ENCODE assay signal across 20 cellular contexts in the genomic region with DNA sequence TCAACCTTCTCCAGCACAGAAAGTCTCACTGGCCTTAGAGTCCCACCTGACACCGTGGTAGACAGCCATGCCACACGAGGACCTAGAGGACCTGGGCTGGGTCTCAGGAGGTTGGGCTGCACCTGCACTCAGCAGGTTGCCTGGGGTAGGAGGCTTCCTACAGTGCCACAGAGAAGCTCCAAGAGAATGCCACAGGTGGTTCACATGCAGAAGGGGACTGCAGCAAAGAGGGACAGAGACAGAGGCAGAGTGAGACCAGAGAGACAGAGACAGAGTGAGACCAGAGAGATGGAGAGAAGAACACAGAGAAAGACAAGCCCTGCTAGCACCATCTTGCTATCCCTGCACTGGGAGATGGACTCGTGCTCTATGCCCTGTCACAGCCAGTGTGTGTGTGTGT. TPM values are rescaled to one million over a fixed set of nuclear protein-coding genes. Genes with fewer than 3 reads are reported as not detected.
DNase-seq lines count a peak whose midpoint lies in the region; ATAC-seq, FAIRE-seq and TF ChIP-seq lines count a peak whose summit lies in the region.
"Had no signal": no experiment of that assay in that cellular context is flagged by ENCODE, and none has a peak within 500 bp of the region (broad histone marks: within the 10 kb centered on the region; RNA-seq: fewer than 3 reads in every experiment).

No MANE protein-coding gene starts in this region.

- H3K23ac ChIP-seq in H1 (ENCODE audit: insufficient read length) (no peak overlapping the region), neuronal stem cell (ENCODE audit: low read depth, low read length, poor library complexity) (no peak overlapping the region)

- 0 out of 2 replicates have a peak overlapping the region, but pooled peaks have one; percentile 36 for H2BK15ac ChIP-seq in H1 (ENCODE audit: low read length)
- peak overlapping the region; percentile 0 for H2BK15ac ChIP-seq in neuronal stem cell (ENCODE audit: low read length)

- H3K4me2 ChIP-seq in H1 (ENCODE audit: insufficient read depth in 1 of 2, low read depth in 2 of 2, low read length in 2 of 2) (no peak overlapping the region), neuronal stem cell (ENCODE audit: insufficient read depth, low read length, poor library complexity, severe bottlenecking) (no peak overlapping the region)

- no peak for TF ChIP-seq RAD21 in H1 (IDR thresholded peaks at IDR 0.05 in 1 of 2, conservative IDR thresholded peaks at IDR 0.05 in 1 of 2; ENCODE audit: low read depth in 2 of 2, low read length in 2 of 2)

- no peaks in the 10 kb centered on the region for H3K9me3 ChIP-seq in H1 (ENCODE audit: insufficient read depth in 2 of 2, low read depth in 1 of 2, low read length in 1 of 2)
- H3K9me3 ChIP-seq in neuronal stem cell (replicated peaks in 1 of 2; ENCODE audit: control insufficient read depth in 2 of 2, insufficient read depth in 1 of 2, low read depth in 1 of 2, low read length in 2 of 2) = no peaks in the 10 kb centered on the region
- H3K9me3 ChIP-seq: BE2C had no signal

- no peak overlapping the region for H2BK12ac ChIP-seq in H1 (ENCODE audit: low read depth, low read length)
- H2BK12ac ChIP-seq in neuronal stem cell (ENCODE audit: low read length) = peak overlapping the region; percentile 44

- no peaks in the 10 kb centered on the region for H3K79me1 ChIP-seq in H1 (ENCODE audit: low read depth, low read length)
- H3K79me1 ChIP-seq in neuronal stem cell (ENCODE audit: low read depth, low read length) = no peaks in the 10 kb centered on the region

- H3K14ac ChIP-seq in H1 (ENCODE audit: insufficient read length) (no peak overlapping the region), neuronal stem cell (ENCODE audit: low read length) (peak overlapping the region; percentile 49)

- H3K4me1 ChIP-seq in H1 (replicated peaks in 1 of 4; ENCODE audit: control insufficient read depth in 3 of 4, insufficient read depth in 4 of 4, low read length in 3 of 4) (peaks cover 0 to 3% (median 0%) of the 10 kb centered on the region in 4 experiments; a peak in 2 of 7 replicates), neuronal stem cell (ENCODE audit: control insufficient read depth in 2 of 2, insufficient read depth in 1 of 2, low read depth in 1 of 2, low read length in 2 of 2) (peaks cover 9 to 22% of the 10 kb centered on the region in 2 donors)

- H3K18ac ChIP-seq in H1 (ENCODE audit: extremely low read depth, low read length) (no peak overlapping the region), neuronal stem cell (ENCODE audit: low read length) (peak overlapping the region; percentile 69)

- TF ChIP-seq EP300 in H1 (IDR thresholded peaks at IDR 0.05; ENCODE audit: borderline replicate concordance in 1 of 2, low read depth in 2 of 2, low read length in 2 of 2) = no peak

- no peaks in the 10 kb centered on the region; the same call in 1 of the 2 replicates for H3K23me2 ChIP-seq in H1 (ENCODE audit: low read depth, low read length)

- peak; percentile 73 for FAIRE-seq in bronchial epithelial cell (lab: Jason Lieb, UNC)
- no peak for FAIRE-seq in H1 (lab: Jason Lieb, UNC)
- FAIRE-seq: A204.1, D721Med, GM19239, HepG2 had no signal

- no peaks in the 10 kb centered on the region for H3K36me3 ChIP-seq in bronchial epithelial cell (ENCODE audit: control insufficient read depth, insufficient read depth, low read length)
- no peaks in the 10 kb centered on the region for H3K36me3 ChIP-seq in H1 (ENCODE audit: control insufficient read depth in 2 of 4, insufficient read depth in 4 of 4, low read length in 3 of 4)
- no peaks in the 10 kb centered on the region for H3K36me3 ChIP-seq in neuronal stem cell (replicated peaks in 1 of 2; ENCODE audit: control insufficient read depth in 2 of 2, insufficient read depth in 2 of 2, low read length in 2 of 2)
- H3K36me3 ChIP-seq: BE2C had no signal

- no peak overlapping the region for H3K56ac ChIP-seq in H1 (replicated peaks; ENCODE audit: insufficient read length, low read depth, low read length)

- no peak overlapping the region for H2AFZ ChIP-seq in H1 (ENCODE audit: low read length)
- H2AFZ ChIP-seq in neuronal stem cell (ENCODE audit: low read length) = no peak overlapping the region

- ATAC-seq in HG03342 (IDR thresholded peaks at IDR 0.05; ENCODE audit: unreplicated experiment) (no peak), HG02588 (IDR thresholded peaks at IDR 0.05; ENCODE audit: unreplicated experiment) (no peak)
- ATAC-seq: CD8-positive, alpha-beta T cell; HepG2 had no signal

- DNase-seq in bronchial epithelial cell (ENCODE audit: low read depth) (no peak), H1 (ENCODE audit: low read depth in 1 of 2, low spot score in 2 of 2) (no peak), neuronal stem cell (ENCODE audit: low spot score) (no peak), HT-29 (ENCODE audit: low spot score) (no peak), SW 1271 (lab: John Stamatoyannopoulos, UW) (no peak)
- DNase-seq: BE2C; CD8-positive, alpha-beta T cell; COR-L47; DMS153; DND-41; GF-D8; GOT3; HCEC 1CT had no signal

- H3K9ac ChIP-seq in H1 (replicated peaks in 1 of 4; ENCODE audit: extremely low read depth in 1 of 4, low read depth in 3 of 4, low read length in 3 of 4) = no peak overlapping the region
- no peak overlapping the region for H3K9ac ChIP-seq in neuronal stem cell (ENCODE audit: low read depth, low read length, poor library complexity)

- H3K4ac ChIP-seq in H1 (replicated peaks; ENCODE audit: insufficient read length, low read depth, low read length) (peak overlapping the region; percentile 83), neuronal stem cell (ENCODE audit: low read length) (no peak overlapping the region)

- CTCF ChIA-PET in H1 (lab: Charles Lee; ENCODE audit: partially characterized antibody) = interaction anchor here (0.8 to 1.1 kb wide), 2 partner anchors 35 kb away, joined by 3 read pairs; no protein-coding TSS in a partner anchor

- H3K4me3 ChIP-seq in bronchial epithelial cell (ENCODE audit: low read depth, low read length) (no peak overlapping the region), H1 (ENCODE audit: extremely low read depth in 1 of 4, insufficient read depth in 2 of 4, low read depth in 3 of 4, low read length in 4 of 4) (no peak overlapping the region), neuronal stem cell (ENCODE audit: low read length in 2 of 2) (no peak overlapping the region)

- no peak for TF ChIP-seq POLR2A in H1 (IDR thresholded peaks at IDR 0.05; ENCODE audit: control extremely low read depth in 1 of 2, low read depth in 2 of 2, low read length in 2 of 2)

- peaks cover 3% of the 10 kb centered on the region for H3K27me3 ChIP-seq in bronchial epithelial cell (ENCODE audit: control insufficient read depth, insufficient read depth, low read length)
- H3K27me3 ChIP-seq in H1 (replicated peaks in 1 of 4; ENCODE audit: control insufficient read depth in 3 of 4, extremely low read depth in 1 of 4, insufficient read depth in 3 of 4, low read length in 3 of 4) = no peaks in the 10 kb centered on the region; a peak in 1 of 7 replicates
- H3K27me3 ChIP-seq in neuronal stem cell (ENCODE audit: control insufficient read depth in 3 of 3, insufficient read depth in 3 of 3, low read depth in 1 of 3, low read length in 3 of 3) = no peaks in the 10 kb centered on the region
- H3K27me3 ChIP-seq: BE2C had no signal

- H4K8ac ChIP-seq in H1 (ENCODE audit: extremely low read depth, insufficient read depth, low read length) (no peak overlapping the region), neuronal stem cell (ENCODE audit: low read depth, low read length) (peak overlapping the region; percentile 70)

- POLR2A ChIA-PET in H1 (lab: Charles Lee; ENCODE audit: partially characterized antibody) = no interaction called here

- no peak overlapping the region for H2BK120ac ChIP-seq in H1 (replicated peaks; ENCODE audit: low read depth, low read length)
- no peak overlapping the region for H2BK120ac ChIP-seq in neuronal stem cell (ENCODE audit: low read depth, low read length)

- 92% methylated on average over 3 of the region's 3 CpGs; no CpG with 5 or more reads in 1 of the 2 experiments for WGBS in H1 (ENCODE audit: extremely low coverage in 1 of 2, insufficient coverage in 1 of 2, insufficient read length in 1 of 2, insufficient replicate concordance in 2 of 2, low coverage in 1 of 2, low lambda C conversion rate in 2 of 2, missing lambda C conversion rate in 1 of 2), 2 experiments
- WGBS in neuronal stem cell (ENCODE audit: extremely low coverage in 2 of 2, insufficient read length in 2 of 2, insufficient replicate concordance in 1 of 2), 2 donors = no CpG with 5 or more reads among the region's 3 CpGs

- H2BK5ac ChIP-seq in H1 (ENCODE audit: low read depth, low read length) (0 out of 2 replicates have a peak overlapping the region, but pooled peaks have one; percentile 18), neuronal stem cell (ENCODE audit: low read length) (no peak overlapping the region)

- no peak overlapping the region for H4K5ac ChIP-seq in H1 (ENCODE audit: insufficient read length, low read depth, low read length)

- no peak overlapping the region for H2BK20ac ChIP-seq in H1 (ENCODE audit: low read length)

- H2AK5ac ChIP-seq in H1 (ENCODE audit: low read depth, low read length) = no peak overlapping the region
- H2AK5ac ChIP-seq in neuronal stem cell (ENCODE audit: low read depth, low read length) = no peak overlapping the region

- H4K91ac ChIP-seq in H1 (replicated peaks; ENCODE audit: insufficient read length, low read length) (no peak overlapping the region), neuronal stem cell (ENCODE audit: low read depth, low read length, poor library complexity) (peak overlapping the region; percentile 19)

- H3K79me2 ChIP-seq in H1 (ENCODE audit: control insufficient read depth in 1 of 2, insufficient read depth in 2 of 2, low read length in 2 of 2) = no peaks in the 10 kb centered on the region

- TF ChIP-seq CTCF in bronchial epithelial cell (IDR thresholded peaks at IDR 0.05; ENCODE audit: insufficient read depth, low read length, severe bottlenecking) = no peak
- no peak for TF ChIP-seq CTCF in H1 (IDR thresholded peaks at IDR 0.05; ENCODE audit: control extremely low read depth in 1 of 3, insufficient read depth in 1 of 3, low read depth in 1 of 3, low read length in 3 of 3)

- H3K27ac ChIP-seq in H1 (ENCODE audit: low read depth, low read length) (no peak overlapping the region), neuronal stem cell (replicated peaks; ENCODE audit: low read length) (no peak overlapping the region)

- H4K20me1 ChIP-seq in H1 (replicated peaks in 1 of 2; ENCODE audit: control insufficient read depth in 1 of 2, insufficient read depth in 2 of 2, low read length in 2 of 2) = peaks cover 0 to 9% of the 10 kb centered on the region in 2 experiments

RNA-seq across cellular contexts. Expression of a gene that starts 5.7 kb away (rescaled TPM):
- total RNA-seq in bronchial epithelial cell = under 0.01 TPM in 1 of 2 replicates, not detected in the other
- total RNA-seq in H1 (2021; fragmentation: NEBNext Ultra II Directional; extraction: Animal tissue kit (Norgen Biotek cat#: 25700)) = 0.23 and 0.28 TPM in 2 replicates
- polyA plus RNA-seq in H1 (2011; rRNA removed) = 0.16 and 0.20 TPM in 2 replicates
- polyA plus RNA-seq in H1 (2011; cell fraction: cytosol; rRNA removed) = 0.09 TPM
- 0.43 TPM for polyA plus RNA-seq in H1 (2011; cell fraction: nucleus; rRNA removed)
- polyA plus RNA-seq in H1 (2012, experiment 1 of 2) = 0.03 to 0.39 TPM (median 0.32 TPM) in 3 of 4 replicates, not detected in the other
- 0.17 TPM for polyA plus RNA-seq in H1 (2012, experiment 2 of 2)
- 0.12 TPM for polyA plus RNA-seq in H1 (2013, experiment 1 of 2)
- 0.11 TPM for polyA plus RNA-seq in H1 (2013, experiment 2 of 2)
- 0.06 and 0.10 TPM in 2 replicates for polyA minus RNA-seq in H1 (2011; rRNA and poly(A)+ RNA removed)
- not detected for polyA minus RNA-seq in H1 (2011; cell fraction: cytosol; rRNA and poly(A)+ RNA removed)
- polyA minus RNA-seq in H1 (2011; cell fraction: nucleus; rRNA and poly(A)+ RNA removed) = not detected
- polyA plus RNA-seq in neuronal stem cell (2013, experiment 1 of 2) = 0.49 TPM
- 0.58 TPM for polyA plus RNA-seq in neuronal stem cell (2013, experiment 2 of 2)
- total RNA-seq in HT-29 (2014; rRNA removed; shearing (Covaris generic)) = not detected in 2 replicates
- polyA plus RNA-seq: CD14-positive monocyte, HepG2 had no signal

RNA-seq across cellular contexts. Expression of a gene that starts 18.8 kb away (rescaled TPM):
- 5.4 and 5.8 TPM in 2 replicates for total RNA-seq in bronchial epithelial cell
- total RNA-seq in H1 (2021; fragmentation: NEBNext Ultra II Directional; extraction: Animal tissue kit (Norgen Biotek cat#: 25700)) = 4.5 TPM in 2 replicates
- polyA plus RNA-seq in H1 (2011; rRNA removed) = 6.7 and 8.0 TPM in 2 replicates
- polyA plus RNA-seq in H1 (2011; cell fraction: cytosol; rRNA removed) = 6.0 TPM
- 4.2 TPM for polyA plus RNA-seq in H1 (2011; cell fraction: nucleus; rRNA removed)
- 2.0 to 4.1 TPM (median 3.4 TPM) in 4 replicates for polyA plus RNA-seq in H1 (2012, experiment 1 of 2)
- polyA plus RNA-seq in H1 (2012, experiment 2 of 2) = 3.3 TPM
- polyA plus RNA-seq in H1 (2013, experiment 1 of 2) = 3.5 TPM
- polyA plus RNA-seq in H1 (2013, experiment 2 of 2) = 3.5 TPM
- 2.7 and 5.4 TPM in 2 replicates for polyA minus RNA-seq in H1 (2011; rRNA and poly(A)+ RNA removed)
- polyA minus RNA-seq in H1 (2011; cell fraction: cytosol; rRNA and poly(A)+ RNA removed) = 3.7 TPM
- polyA minus RNA-seq in H1 (2011; cell fraction: nucleus; rRNA and poly(A)+ RNA removed) = 5.7 TPM
- 2.6 TPM for polyA plus RNA-seq in neuronal stem cell (2013, experiment 1 of 2)
- polyA plus RNA-seq in neuronal stem cell (2013, experiment 2 of 2) = 2.5 TPM
- not detected in 2 replicates for total RNA-seq in HT-29 (2014; rRNA removed; shearing (Covaris generic))
- polyA plus RNA-seq: CD14-positive monocyte had no signal
